13 cellular contexts compared by ENCODE assay signal in genomic region chr17:6713918-6714271, GRCh38. TPM values are rescaled to one million over a fixed set of nuclear protein-coding genes. Genes with fewer than 3 reads are reported as not detected.
A peak's percentile ranks its signal among the peaks of the same experiment; 100 is the strongest.
DNase-seq lines count a peak whose midpoint lies in the region; ATAC-seq and TF ChIP-seq lines count a peak whose summit lies in the region.
"Had no signal": no experiment of that assay in that cellular context is flagged by ENCODE, and none has a peak within 500 bp of the region (broad histone marks: within the 10 kb centered on the region; RNA-seq: fewer than 3 reads in every experiment).

No MANE protein-coding gene starts in this region.

- H2BK15ac ChIP-seq in mesenchymal stem cell (ENCODE audit: low read depth, poor library complexity, severe bottlenecking) = no peak overlapping the region

- peak overlapping the region in 1 of 2 experiments; percentile 19 for H3K18ac ChIP-seq in mesenchymal stem cell (ENCODE audit: low read depth in 1 of 2, low read length in 2 of 2)

- H3K14ac ChIP-seq in mesenchymal stem cell (ENCODE audit: low read length in 2 of 2) = no peak overlapping the region

- H3K4me1 ChIP-seq in cardiac muscle cell (ENCODE audit: low read depth) (no peaks in the 10 kb centered on the region), mesenchymal stem cell (ENCODE audit: control insufficient read depth, insufficient read depth, low read depth, low read length) (peaks cover 9% of the 10 kb centered on the region), thoracic aorta (ENCODE audit: control insufficient read depth in 1 of 2, low read depth in 2 of 2) (no peaks in the 10 kb centered on the region)

- H3K27me3 Mint-ChIP-seq in central memory CD8-positive, alpha-beta T cell = peaks cover 90% of the 10 kb centered on the region

- no peak overlapping the region for H3K27ac ChIP-seq in cardiac muscle cell
- H3K27ac ChIP-seq in mesenchymal stem cell (ENCODE audit: low read length, poor library complexity, severe bottlenecking) = no peak overlapping the region
- no peak overlapping the region for H3K27ac ChIP-seq in thoracic aorta
- H3K27ac ChIP-seq: C4-2B, skin epidermis had no signal

- 8% methylated on average over 29 of the region's 29 CpGs for WGBS in mesenchymal stem cell

- H2BK12ac ChIP-seq in mesenchymal stem cell (ENCODE audit: low read length in 2 of 2) = no peak overlapping the region

- no peak overlapping the region for H3K23ac ChIP-seq in mesenchymal stem cell (ENCODE audit: low read length in 2 of 2)

- no peak overlapping the region for H3K9ac ChIP-seq in mesenchymal stem cell (ENCODE audit: low read length)

- H3K36me3 ChIP-seq in cardiac muscle cell (no peaks in the 10 kb centered on the region), mesenchymal stem cell (ENCODE audit: control insufficient read depth in 1 of 2, insufficient read depth in 2 of 2, low read depth in 1 of 2, low read length in 2 of 2) (no peaks in the 10 kb centered on the region), thoracic aorta (no peaks in the 10 kb centered on the region)

- H3K4me3 ChIP-seq in cardiac muscle cell = peak overlapping the region; percentile 18
- no peak overlapping the region for H3K4me3 ChIP-seq in mesenchymal stem cell (ENCODE audit: insufficient read depth in 1 of 2, low read depth in 1 of 2, low read length in 2 of 2)
- peak overlapping the region; percentile 42 for H3K4me3 ChIP-seq in thoracic aorta

- no peak overlapping the region for H2AK5ac ChIP-seq in mesenchymal stem cell (ENCODE audit: low read length, severe bottlenecking)

- H2AFZ ChIP-seq in mesenchymal stem cell (ENCODE audit: low read depth, low read length) = peak overlapping the region; percentile 44

- TF ChIP-seq CTCF in cardiac muscle cell (IDR thresholded peaks at IDR 0.05; ENCODE audit: low read depth, low read length) (no peak), thoracic aorta (IDR thresholded peaks at IDR 0.05) (no peak)

- H3K27me3 ChIP-seq in cardiac muscle cell (peaks cover 30% of the 10 kb centered on the region), mesenchymal stem cell (ENCODE audit: control insufficient read depth in 1 of 2, insufficient read depth in 1 of 2, low read length in 2 of 2) (peaks cover 46 to 54% of the 10 kb centered on the region in 2 experiments), thoracic aorta (replicated peaks; ENCODE audit: insufficient read depth) (peaks cover 4% of the 10 kb centered on the region)

- no peak overlapping the region for H4K91ac ChIP-seq in mesenchymal stem cell (ENCODE audit: low read length)

- H3K36me3 Mint-ChIP-seq in central memory CD8-positive, alpha-beta T cell (ENCODE audit: insufficient read depth) = no peaks in the 10 kb centered on the region

- H3K4me1 Mint-ChIP-seq in central memory CD8-positive, alpha-beta T cell = peaks cover 9% of the 10 kb centered on the region

- intact Hi-C loops in Right ventricle myocardium inferior (cut with DNase I) = no loop called here

- no peak overlapping the region for H3K4ac ChIP-seq in mesenchymal stem cell (ENCODE audit: low read depth in 1 of 2, low read length in 2 of 2)

- H4K8ac ChIP-seq in mesenchymal stem cell (ENCODE audit: low read length) = no peak overlapping the region

- peak overlapping the region; percentile 35 for H3K4me3 Mint-ChIP-seq in central memory CD8-positive, alpha-beta T cell

- no peak for DNase-seq in cardiac muscle cell (ENCODE audit: low read depth in 1 of 2, low spot score in 1 of 2)
- DNase-seq in Right ventricle myocardium inferior (ENCODE audit: missing footprints) = no peak
- no peak for DNase-seq in central memory CD8-positive, alpha-beta T cell (ENCODE audit: low spot score in 2 of 2)
- DNase-seq in mesenchymal stem cell = no peak
- no peak for DNase-seq in thoracic aorta (ENCODE audit: low spot score)
- no peak for DNase-seq in left lobe of liver (ENCODE audit: low spot score)
- DNase-seq: activated effector memory CD4-positive, alpha-beta T cell treated with anti-CD3 and anti-CD28 coated beads, Interleukin-2, amount 50 U/mL, for 16 hours; left colon; NCI-H2081 had no signal

- no peaks in the 10 kb centered on the region for H3K79me1 ChIP-seq in mesenchymal stem cell (replicated peaks; ENCODE audit: low read length, poor library complexity, severe bottlenecking)

- H3K27ac Mint-ChIP-seq in central memory CD8-positive, alpha-beta T cell (ENCODE audit: low read depth) = no peak overlapping the region

- H3K4me2 ChIP-seq in mesenchymal stem cell (ENCODE audit: low read length, poor library complexity, severe bottlenecking) = no peak overlapping the region

- no peaks in the 10 kb centered on the region for H3K9me3 Mint-ChIP-seq in central memory CD8-positive, alpha-beta T cell

- H2BK5ac ChIP-seq in mesenchymal stem cell (ENCODE audit: low read depth, low read length, poor library complexity, severe bottlenecking) = no peak overlapping the region

- no peak for ATAC-seq in Right ventricle myocardium inferior
- no peak for ATAC-seq in central memory CD8-positive, alpha-beta T cell (replicated peaks; ENCODE audit: extremely low read depth, poor library complexity, severe bottlenecking)
- ATAC-seq in thoracic aorta (ENCODE audit: insufficient number of reproducible peaks, low FRiP score, low read depth) = no peak
- ATAC-seq in HG03442 (IDR thresholded peaks at IDR 0.05; ENCODE audit: unreplicated experiment) = no peak
- ATAC-seq in left lobe of liver = no peak
- no peak for ATAC-seq in GM18519 (IDR thresholded peaks at IDR 0.05; ENCODE audit: low FRiP score, unreplicated experiment)
- ATAC-seq: left colon had no signal

- no peaks in the 10 kb centered on the region for H3K9me3 ChIP-seq in cardiac muscle cell (ENCODE audit: low read depth)
- peaks cover 12% of the 10 kb centered on the region for H3K9me3 ChIP-seq in mesenchymal stem cell (ENCODE audit: control insufficient read depth, low read length)
- H3K9me3 ChIP-seq in thoracic aorta = peaks cover 3% of the 10 kb centered on the region

- no peak overlapping the region for H2BK120ac ChIP-seq in mesenchymal stem cell (ENCODE audit: low read depth, low read length)

RNA-seq across cellular contexts. Expression of gene SLC13A5, which starts 0.7 kb away (rescaled TPM):
- total RNA-seq in cardiac muscle cell (0.18 and 0.67 TPM in 2 replicates), Right ventricle myocardium inferior (not detected), thoracic aorta (not detected), left lobe of liver (273 TPM)
- polyA plus RNA-seq in cardiac muscle cell = 0.15 TPM in 1 of 2 replicates, not detected in the other
- polyA plus RNA-seq in mesenchymal stem cell (2013, experiment 1 of 2) = not detected
- not detected for polyA plus RNA-seq in mesenchymal stem cell (2013, experiment 2 of 2)
- total RNA-seq: left colon had no signal

RNA-seq across cellular contexts. Expression of gene XAF1, which starts 42.0 kb away (rescaled TPM):
- not detected in 2 replicates for total RNA-seq in cardiac muscle cell
- polyA plus RNA-seq in cardiac muscle cell = not detected in 2 replicates
- 16.8 TPM for total RNA-seq in Right ventricle myocardium inferior
- polyA plus RNA-seq in mesenchymal stem cell (2013, experiment 1 of 2) = 10.4 TPM
- polyA plus RNA-seq in mesenchymal stem cell (2013, experiment 2 of 2) = 10.4 TPM
- 10 to 100 TPM; 36.8 to 45.8 TPM for total RNA-seq in thoracic aorta
- total RNA-seq in left lobe of liver = 27.2 TPM

Comparison
In these comparisons a context has a peak if more than half of its experiments do, and no peak if none do; other contexts are left out.
1. RNA of gene XAF1, which starts 42.0 kb away (total RNA-seq): 36.8 to 45.8 TPM in thoracic aorta, 27.2 TPM in left lobe of liver (single experiment) and 16.8 TPM in Right ventricle myocardium inferior (single experiment); not detected in cardiac muscle cell; every median in the first group is over 10 times any median in the second.
2. H3K4me3 ChIP-seq: peak in cardiac muscle cell (single experiment) and thoracic aorta (single experiment); none in mesenchymal stem cell (0 of 2).
3. RNA of gene SLC13A5, which starts 0.7 kb away (total RNA-seq): 273 TPM in left lobe of liver (single experiment); 0.18 to 0.67 TPM in cardiac muscle cell, not detected in Right ventricle myocardium inferior (single experiment) and not detected in thoracic aorta; every median in the first group is over 100 times any median in the second.